12 cellular contexts compared by ENCODE assay signal in genomic region chr3:43024183-43024865, GRCh38. TPM values are rescaled to one million over a fixed set of nuclear protein-coding genes. Genes with fewer than 3 reads are reported as not detected.
DNase-seq lines count a peak whose midpoint lies in the region; ATAC-seq and TF ChIP-seq lines count a peak whose summit lies in the region.
"Had no signal": no experiment of that assay in that cellular context is flagged by ENCODE, and none has a peak within 500 bp of the region (broad histone marks: within the 10 kb centered on the region; RNA-seq: fewer than 3 reads in every experiment).

No MANE protein-coding gene starts in this region.

- H3K4me1 ChIP-seq in endodermal cell (ENCODE audit: control insufficient read depth, insufficient read depth, low read length) (peaks cover 7% of the 10 kb centered on the region), psoas muscle (no peaks in the 10 kb centered on the region)
- H3K4me1 ChIP-seq: ascending aorta had no signal

- H3K27ac ChIP-seq in endodermal cell (ENCODE audit: low read depth, low read length), result no peak overlapping the region
- no peak overlapping the region for H3K27ac ChIP-seq in psoas muscle
- H3K27ac ChIP-seq: ascending aorta had no signal

- peaks cover 4% of the 10 kb centered on the region for H3K9me3 Mint-ChIP-seq in endodermal cell

- no peak overlapping the region for H3K27ac Mint-ChIP-seq in endodermal cell

- H3K4me3 ChIP-seq in endodermal cell (ENCODE audit: low read length) (no peak overlapping the region), psoas muscle (no peak overlapping the region)
- H3K4me3 ChIP-seq: ascending aorta, smooth muscle cell had no signal

- no peaks in the 10 kb centered on the region for H3K36me3 ChIP-seq in endodermal cell (ENCODE audit: control insufficient read depth, insufficient read depth, low read length)
- H3K36me3 ChIP-seq in psoas muscle (ENCODE audit: insufficient read depth in 1 of 2, low read depth in 1 of 2), result no peaks in the 10 kb centered on the region
- H3K36me3 ChIP-seq: ascending aorta had no signal

- ATAC-seq in psoas muscle (no peak), GM19351 (IDR thresholded peaks at IDR 0.05; ENCODE audit: unreplicated experiment) (no peak), GM21423 (IDR thresholded peaks at IDR 0.05; ENCODE audit: unreplicated experiment) (no peak)

- intact Hi-C loops in psoas muscle (cut with DNase I), result no loop called here

- no peak overlapping the region for H3K9ac ChIP-seq in endodermal cell (ENCODE audit: extremely low read depth, low read length, poor library complexity, severe bottlenecking)

- TF ChIP-seq CTCF in endodermal cell (conservative IDR thresholded peaks at IDR 0.05) (no peak), psoas muscle (IDR thresholded peaks at IDR 0.05) (no peak)

- H3K27me3 Mint-ChIP-seq in endodermal cell (ENCODE audit: insufficient read depth), result no peaks in the 10 kb centered on the region

- H3K9me3 ChIP-seq in endodermal cell (ENCODE audit: control insufficient read depth, low read length), result peaks cover 24% of the 10 kb centered on the region
- no peaks in the 10 kb centered on the region for H3K9me3 ChIP-seq in psoas muscle
- H3K9me3 ChIP-seq: ascending aorta had no signal

- peaks cover 34% of the 10 kb centered on the region for H3K4me1 Mint-ChIP-seq in endodermal cell

- H3K27me3 ChIP-seq in endodermal cell (ENCODE audit: control insufficient read depth, insufficient read depth, low read length, poor library complexity, severe bottlenecking), result no peaks in the 10 kb centered on the region
- no peaks in the 10 kb centered on the region for H3K27me3 ChIP-seq in psoas muscle (ENCODE audit: insufficient read depth in 3 of 3, low read length in 2 of 3)
- H3K27me3 ChIP-seq: ascending aorta had no signal

- peak; percentile 17 for DNase-seq in CD1c-positive myeloid dendritic cell (ENCODE audit: extremely low spot score)
- DNase-seq in MV-4-11 (lab: John Stamatoyannopoulos, UW), result peak; percentile 87
- DNase-seq in activated CD4-positive, alpha-beta T cell treated with anti-CD3 and anti-CD28 coated beads, Interleukin-2, amount 50 U/mL, for 48 hours, result peak; percentile 31 to 46
- peak; percentile 40 for DNase-seq in endodermal cell
- no peak for DNase-seq in psoas muscle
- DNase-seq in COLO829 (ENCODE audit: low spot score), result no peak
- DNase-seq: naive B cell, NCI-H526 had no signal

- no peak overlapping the region for H3K4me3 Mint-ChIP-seq in endodermal cell

- H3K36me3 Mint-ChIP-seq in endodermal cell (ENCODE audit: low read depth), result no peaks in the 10 kb centered on the region
- H3K36me3 Mint-ChIP-seq: naive B cell had no signal

- 85 to 86% methylated on average over 5 to 6 of the region's 6 CpGs for WGBS in endodermal cell (ENCODE audit: insufficient coverage in 1 of 2, insufficient read length in 1 of 2), 2 experiments
- WGBS in psoas muscle, 3 donors, result 72 to 90% (median 74%) methylated on average over 6 of the region's 6 CpGs

RNA-seq across cellular contexts. Expression of gene GASK1A, which starts 45.2 kb away (rescaled TPM):
- 1 to 10 TPM; 4.0 to 5.3 TPM for total RNA-seq in endodermal cell
- polyA plus RNA-seq in endodermal cell (2013, experiment 1 of 2), result 2.7 TPM
- 2.0 TPM for polyA plus RNA-seq in endodermal cell (2013, experiment 2 of 2)
- total RNA-seq in psoas muscle, result 1 to 10 TPM; 1.5 to 3.7 (median 3.0) TPM
- polyA plus RNA-seq in psoas muscle, result under 1 TPM; 0.40 to 0.62 (median 0.49) TPM
- polyA plus RNA-seq: smooth muscle cell had no signal

Comparison
In these comparisons a context has a peak if more than half of its experiments do, and no peak if none do; other contexts are left out.
1. DNase-seq: peak in CD1c-positive myeloid dendritic cell (single experiment), MV-4-11 (single experiment), activated CD4-positive, alpha-beta T cell treated with anti-CD3 and anti-CD28 coated beads, Interleukin-2, amount 50 U/mL, for 48 hours (2 of 2) and endodermal cell (single experiment); none in psoas muscle (0 of 2) and COLO829 (single experiment).